Comparison of ENCODE assay signal across 21 cellular contexts in the genomic region with DNA sequence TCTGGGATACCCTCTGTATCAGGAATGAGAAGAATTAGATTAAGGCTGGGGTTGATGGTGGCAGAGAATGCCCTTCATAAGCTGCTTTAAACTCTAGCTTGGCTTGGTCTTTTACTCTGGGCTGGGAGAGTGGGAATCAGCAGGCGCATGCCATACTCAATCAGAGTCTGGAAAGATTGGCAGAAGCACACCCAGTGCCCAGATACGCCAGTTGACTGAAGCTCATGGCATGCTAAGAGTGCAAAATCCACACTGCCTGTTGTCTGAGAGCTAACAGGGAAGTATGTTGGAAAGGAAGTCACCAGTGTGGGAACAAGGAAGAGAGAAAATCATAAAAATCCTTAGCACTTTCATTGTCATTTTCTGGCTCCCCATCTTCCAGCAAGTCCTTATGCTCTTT. TPM values are rescaled to one million over a fixed set of nuclear protein-coding genes. Genes with fewer than 3 reads are reported as not detected.
DNase-seq lines count a peak whose midpoint lies in the region; ATAC-seq and TF ChIP-seq lines count a peak whose summit lies in the region.
"Had no signal": no experiment of that assay in that cellular context is flagged by ENCODE, and none has a peak within 500 bp of the region (broad histone marks: within the 10 kb centered on the region; RNA-seq: fewer than 3 reads in every experiment).

No MANE protein-coding gene starts in this region.

- no peak overlapping the region for H3K27ac ChIP-seq in right cardiac atrium (ENCODE audit: low read length)
- peak overlapping the region in 1 of 2 donors; percentile 56 for H3K27ac ChIP-seq in right atrium auricular region
- H3K27ac ChIP-seq in colonic mucosa, result no peak overlapping the region
- H3K27ac ChIP-seq in foreskin keratinocyte, result no peak overlapping the region
- H3K27ac ChIP-seq: BLaER1 treated with 17β-estradiol and CSF1 and Interleukin-3, amounts not matched to agents 10 nM and 100 nM; Peyer's patch had no signal

- peaks cover 45% of the 10 kb centered on the region for H3K4me1 Mint-ChIP-seq in nephron progenitor cell
- H3K4me1 Mint-ChIP-seq: CD8-positive, alpha-beta memory T cell had no signal

- H3K4me1 ChIP-seq in right cardiac atrium (ENCODE audit: control insufficient read depth, insufficient read depth, low read length) (peaks cover 5% of the 10 kb centered on the region), right atrium auricular region (peaks cover 0 to 41% of the 10 kb centered on the region in 2 donors), colonic mucosa (no peaks in the 10 kb centered on the region), foreskin keratinocyte (no peaks in the 10 kb centered on the region)
- H3K4me1 ChIP-seq: BLaER1 treated with 17β-estradiol and CSF1 and Interleukin-3, amounts not matched to agents 10 nM and 100 nM; Peyer's patch had no signal

- peaks cover 23% of the 10 kb centered on the region for H3K9me3 Mint-ChIP-seq in nephron progenitor cell

- no peaks in the 10 kb centered on the region for H3K36me3 ChIP-seq in right atrium auricular region
- no peaks in the 10 kb centered on the region for H3K36me3 ChIP-seq in colonic mucosa
- H3K36me3 ChIP-seq: BLaER1 treated with 17β-estradiol and CSF1 and Interleukin-3, amounts not matched to agents 10 nM and 100 nM; Peyer's patch had no signal

- no peak overlapping the region for H3K4me3 Mint-ChIP-seq in nephron progenitor cell
- H3K4me3 Mint-ChIP-seq: CD8-positive, alpha-beta memory T cell had no signal

- TF ChIP-seq CTCF in right atrium auricular region (IDR thresholded peaks at IDR 0.05) (no peak), colonic mucosa (IDR thresholded peaks at IDR 0.05) (no peak), nephron progenitor cell (IDR thresholded peaks at IDR 0.05) (no peak), foreskin keratinocyte (conservative IDR thresholded peaks at IDR 0.05) (no peak)

- H3K27me3 Mint-ChIP-seq in nephron progenitor cell (ENCODE audit: low read depth, poor library complexity), result no peaks in the 10 kb centered on the region

- H3K9me3 ChIP-seq in right cardiac atrium (ENCODE audit: control insufficient read depth, low read length) (no peaks in the 10 kb centered on the region), right atrium auricular region (peaks cover 0 to 4% of the 10 kb centered on the region in 2 donors), colonic mucosa (no peaks in the 10 kb centered on the region)
- H3K9me3 ChIP-seq: Peyer's patch had no signal

- peak; percentile 63 to 84 for ATAC-seq in right cardiac atrium
- ATAC-seq in GM19463 (IDR thresholded peaks at IDR 0.05; ENCODE audit: unreplicated experiment), result no peak
- no peak for ATAC-seq in foreskin keratinocyte
- ATAC-seq in GM19452 (IDR thresholded peaks at IDR 0.05; ENCODE audit: unreplicated experiment), result no peak
- ATAC-seq: GM12878, K562 had no signal

- H3K27me3 ChIP-seq in right cardiac atrium (ENCODE audit: control insufficient read depth, insufficient read depth) (no peaks in the 10 kb centered on the region), right atrium auricular region (no peaks in the 10 kb centered on the region), colonic mucosa (no peaks in the 10 kb centered on the region), foreskin keratinocyte (no peaks in the 10 kb centered on the region)
- H3K27me3 ChIP-seq: BLaER1 treated with 17β-estradiol and CSF1 and Interleukin-3, amounts not matched to agents 10 nM and 100 nM; Peyer's patch had no signal

- no peak overlapping the region for H3K4me3 ChIP-seq in right cardiac atrium (ENCODE audit: low read length)
- no peak overlapping the region for H3K4me3 ChIP-seq in right atrium auricular region
- no peak overlapping the region for H3K4me3 ChIP-seq in colonic mucosa
- H3K4me3 ChIP-seq: BLaER1 treated with 17β-estradiol and CSF1 and Interleukin-3, amounts not matched to agents 10 nM and 100 nM; GM12878; K562; Peyer's patch had no signal

- no peak overlapping the region for H3K9ac ChIP-seq in colonic mucosa (ENCODE audit: low read depth in 2 of 2, low read length in 2 of 2)
- H3K9ac ChIP-seq: BLaER1 treated with 17β-estradiol and CSF1 and Interleukin-3, amounts not matched to agents 10 nM and 100 nM had no signal

- intact Hi-C loops in right cardiac atrium (cut with DNase I), result no loop called here
- intact Hi-C loops in colonic mucosa (cut with DNase I), result no loop called here

- WGBS in right cardiac atrium, result 70% methylated on average over 2 of the region's 2 CpGs

- peak in 2 of 3 donors; percentile 48 to 53 for DNase-seq in right cardiac atrium
- DNase-seq in right atrium auricular region (ENCODE audit: low spot score), result no peak
- peak; percentile 28 for DNase-seq in colonic mucosa
- DNase-seq in nephron progenitor cell, result no peak
- DNase-seq in foreskin keratinocyte, result no peak
- DNase-seq in effector CD4-positive, alpha-beta T cell, result no peak
- DNase-seq: CD8-positive, alpha-beta memory T cell; DMS79 treated with DMSO at 0.1 percent for 48 hours; GDM1; GOT3; NCI-H1417 treated with DMSO at 0.1 percent for 48 hours; NCI-H2029; NCI-H510A; NCI-H82; Peyer's patch; Right ventricle myocardium superior had no signal

- H3K36me3 Mint-ChIP-seq in nephron progenitor cell (ENCODE audit: low read depth), result peaks cover 37% of the 10 kb centered on the region
- H3K36me3 Mint-ChIP-seq: CD8-positive, alpha-beta memory T cell had no signal

- peak overlapping the region; percentile 92 for H3K27ac Mint-ChIP-seq in nephron progenitor cell
- H3K27ac Mint-ChIP-seq: CD8-positive, alpha-beta memory T cell had no signal

RNA-seq across cellular contexts. Expression of a gene that starts 53.0 kb away (rescaled TPM):
- 10 to 100 TPM in 3 of 4 donors, 1 to 10 TPM in 1; 7.9 to 17.1 (median 15.5) TPM for total RNA-seq in right cardiac atrium
- polyA plus RNA-seq in right cardiac atrium, result 4.0 TPM
- total RNA-seq in right atrium auricular region, result 10 to 100 TPM; 14.8 to 20.2 TPM
- total RNA-seq in colonic mucosa, result 1 to 10 TPM; 1.3 to 3.7 TPM
- 0.46 and 0.85 TPM in 2 replicates for total RNA-seq in foreskin keratinocyte
- 0.06 and 0.10 TPM in 2 replicates for polyA plus RNA-seq in foreskin keratinocyte
- polyA plus RNA-seq: CD8-positive, alpha-beta memory T cell had no signal

Comparison
In these comparisons a context has a peak if more than half of its experiments do, and no peak if none do; other contexts are left out.
1. DNase-seq: peak in right cardiac atrium (2 of 3) and colonic mucosa (single experiment); none in right atrium auricular region (single experiment), nephron progenitor cell (single experiment), foreskin keratinocyte (0 of 2) and effector CD4-positive, alpha-beta T cell (single experiment).
2. ATAC-seq: peak in right cardiac atrium (2 of 2); none in GM19463 (single experiment), foreskin keratinocyte (single experiment) and GM19452 (single experiment).